Comparison of ENCODE assay signal across 1 cellular context in genomic region chr11:66329165-66329673, GRCh38.
A peak's percentile ranks its signal among the peaks of the same experiment; 100 is the strongest.
TF ChIP-seq lines count a peak whose summit lies in the region.

No MANE protein-coding gene starts in this region.

TF ChIP-seq in HepG2, 621 proteins besides CTCF, POLR2A, EP300 and RAD21:
- no peak for TF ChIP-seq ZMAT3 (CRISPR knock-in tag; conservative IDR thresholded peaks at IDR 0.05)
- no peak for TF ChIP-seq NR2F6 (IDR thresholded peaks at IDR 0.05)
- TF ChIP-seq NR2F6 (CRISPR knock-in tag; IDR thresholded peaks at IDR 0.05), result no peak
- TF ChIP-seq ESRRA (CRISPR knock-in tag; IDR thresholded peaks at IDR 0.05; ENCODE audit: low read depth), result no peak
- no peak for TF ChIP-seq ZNF407 (CRISPR knock-in tag; IDR thresholded peaks at IDR 0.05; ENCODE audit: not compliant biosample characterization)
- TF ChIP-seq ZNF703 (CRISPR knock-in tag; IDR thresholded peaks at IDR 0.05; ENCODE audit: borderline replicate concordance), result no peak
- TF ChIP-seq ZNF362 (CRISPR knock-in tag; IDR thresholded peaks at IDR 0.05; ENCODE audit: borderline replicate concordance), result 0 out of 2 replicates have a peak, but pooled peaks have one; percentile 2
- peak; percentile 77 to 83 for TF ChIP-seq MAFK (conservative IDR thresholded peaks at IDR 0.05 in 1 of 2, IDR thresholded peaks at IDR 0.05 in 1 of 2; ENCODE audit: low read length in 2 of 2)
- TF ChIP-seq MAFF (IDR thresholded peaks at IDR 0.05; ENCODE audit: low read depth, low read length), result peak; percentile 78
- no peak for TF ChIP-seq ZNF414 (CRISPR knock-in tag; IDR thresholded peaks at IDR 0.05)
- no peak for TF ChIP-seq U2AF1 (optimal IDR thresholded peaks at IDR 0.05; ENCODE audit: low read depth, low read length)
- TF ChIP-seq NCOA5 (CRISPR knock-in tag; IDR thresholded peaks at IDR 0.05), result no peak
- peak; percentile 52 for TF ChIP-seq ZNF629 (CRISPR knock-in tag; conservative IDR thresholded peaks at IDR 0.05)
